Comparison of ENCODE assay signal across 1 cellular context in the genomic region with DNA sequence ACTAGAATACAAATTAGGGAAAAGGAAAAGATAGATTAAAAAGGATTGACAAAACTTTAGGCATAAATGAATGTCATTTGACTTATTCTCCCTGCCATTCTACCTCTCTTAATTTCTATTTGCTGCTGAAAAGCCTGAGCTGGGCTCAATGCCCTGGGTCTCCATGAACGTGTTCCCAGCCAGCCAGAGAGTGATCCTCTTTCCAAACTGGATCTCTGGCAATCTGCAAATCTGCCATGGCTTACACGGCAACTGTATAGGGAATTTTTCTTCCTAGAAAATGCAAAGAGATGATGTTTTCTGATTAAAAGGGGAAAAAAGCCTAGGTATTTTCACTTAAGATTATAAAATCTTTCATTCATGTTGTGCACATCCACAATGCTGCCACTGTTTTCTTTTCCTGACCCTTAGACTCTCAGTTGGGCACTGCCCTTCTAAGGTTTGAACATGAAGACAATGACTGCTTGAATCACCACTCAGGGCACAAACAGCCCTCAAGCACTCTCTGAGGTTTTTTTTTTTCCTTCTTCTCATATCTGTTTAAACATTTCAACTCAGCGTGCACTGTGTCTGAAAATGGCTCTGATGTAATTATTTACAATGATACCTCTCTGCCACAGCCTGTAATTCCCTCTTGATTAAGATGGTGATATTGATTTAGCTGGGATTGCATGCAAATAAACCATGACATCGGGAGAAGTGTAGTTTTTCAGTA.
TF ChIP-seq lines count a peak whose summit lies in the region.

No MANE protein-coding gene starts in this region.

TF ChIP-seq in neural cell, 6 proteins besides CTCF, POLR2A, EP300 and RAD21 (continued from another document):
- TF ChIP-seq POLR2AphosphoS5 (IDR thresholded peaks at IDR 0.05): no peak
- TF ChIP-seq MXI1 (conservative IDR thresholded peaks at IDR 0.05; ENCODE audit: poor library complexity, severe bottlenecking): no peak
TF ChIP-seq in neural cell: peak in this region for 0.
